ENCODE assay signal across 8 cellular contexts in genomic region chr20:371755-372542, GRCh38. TPM values are rescaled to one million over a fixed set of nuclear protein-coding genes. Genes with fewer than 3 reads are reported as not detected.
A peak's percentile ranks its signal among the peaks of the same experiment; 100 is the strongest.
DNase-seq lines count a peak whose midpoint lies in the region; ATAC-seq and TF ChIP-seq lines count a peak whose summit lies in the region.

No MANE protein-coding gene starts in this region.

- H3K27me3 ChIP-seq in SJCRH30 (no peaks in the 10 kb centered on the region), foreskin keratinocyte (no peaks in the 10 kb centered on the region), skeletal muscle satellite cell (ENCODE audit: control insufficient read depth, insufficient read depth, low read length) (no peaks in the 10 kb centered on the region)

- no peaks in the 10 kb centered on the region for H3K27me3 Mint-ChIP-seq in activated T-cell treated with anti-CD3 and anti-CD28 coated beads, Interleukin-2, amount 50 U/mL, for 24 hours
- H3K27me3 Mint-ChIP-seq in activated T-cell treated with anti-CD3 and anti-CD28 coated beads, Interleukin-2, amount 50 U/mL, for 4 hours (ENCODE audit: low read depth) = peaks cover 2% of the 10 kb centered on the region

- no peak for DNase-seq in activated T-cell treated with anti-CD3 and anti-CD28 coated beads, Interleukin-2, amount 50 U/mL, for 24 hours
- no peak for DNase-seq in activated T-cell treated with anti-CD3 and anti-CD28 coated beads, Interleukin-2, amount 50 U/mL, for 4 hours
- DNase-seq in SJCRH30 (peak; percentile 13 to 32), foreskin keratinocyte (peak in 1 of 2 donors; percentile 85), mucosa of gallbladder (ENCODE audit: low spot score) (no peak), NAMALWA (ENCODE audit: low spot score) (no peak)

- TF ChIP-seq CTCF in foreskin keratinocyte (conservative IDR thresholded peaks at IDR 0.05) = no peak

- peak overlapping the region; percentile 18 for H3K27ac Mint-ChIP-seq in activated T-cell treated with anti-CD3 and anti-CD28 coated beads, Interleukin-2, amount 50 U/mL, for 24 hours

- no peak for ATAC-seq in activated T-cell treated with anti-CD3 and anti-CD28 coated beads, Interleukin-2, amount 50 U/mL, for 4 hours
- ATAC-seq in foreskin keratinocyte = peak; percentile 32
- no peak for ATAC-seq in GM18861 (IDR thresholded peaks at IDR 0.05; ENCODE audit: unreplicated experiment)

- no peak overlapping the region for H3K4me3 ChIP-seq in SJCRH30
- no peak overlapping the region for H3K4me3 ChIP-seq in skeletal muscle satellite cell (ENCODE audit: low read length)

- no peaks in the 10 kb centered on the region for H3K4me1 ChIP-seq in SJCRH30
- peaks cover 16% of the 10 kb centered on the region for H3K4me1 ChIP-seq in foreskin keratinocyte
- H3K4me1 ChIP-seq in skeletal muscle satellite cell (ENCODE audit: control insufficient read depth, insufficient read depth, low read length) = peaks cover 20% of the 10 kb centered on the region

- H3K9me3 Mint-ChIP-seq in activated T-cell treated with anti-CD3 and anti-CD28 coated beads, Interleukin-2, amount 50 U/mL, for 24 hours = no peaks in the 10 kb centered on the region
- no peaks in the 10 kb centered on the region for H3K9me3 Mint-ChIP-seq in activated T-cell treated with anti-CD3 and anti-CD28 coated beads, Interleukin-2, amount 50 U/mL, for 4 hours

- no peak overlapping the region for H3K27ac ChIP-seq in SJCRH30
- H3K27ac ChIP-seq in foreskin keratinocyte = peak overlapping the region; percentile 96

- H3K36me3 ChIP-seq in SJCRH30 (no peaks in the 10 kb centered on the region), skeletal muscle satellite cell (ENCODE audit: insufficient read depth, low read length) (no peaks in the 10 kb centered on the region)

- no peak overlapping the region for H3K9ac ChIP-seq in skeletal muscle satellite cell (ENCODE audit: low read depth, low read length)

- H3K4me3 Mint-ChIP-seq in activated T-cell treated with anti-CD3 and anti-CD28 coated beads, Interleukin-2, amount 50 U/mL, for 24 hours = no peak overlapping the region
- H3K4me3 Mint-ChIP-seq in activated T-cell treated with anti-CD3 and anti-CD28 coated beads, Interleukin-2, amount 50 U/mL, for 4 hours = no peak overlapping the region

- peak overlapping the region; percentile 42 for H3K4me2 ChIP-seq in skeletal muscle satellite cell (ENCODE audit: low read length)

- H3K36me3 Mint-ChIP-seq in activated T-cell treated with anti-CD3 and anti-CD28 coated beads, Interleukin-2, amount 50 U/mL, for 24 hours (ENCODE audit: low read depth) = no peaks in the 10 kb centered on the region
- no peaks in the 10 kb centered on the region for H3K36me3 Mint-ChIP-seq in activated T-cell treated with anti-CD3 and anti-CD28 coated beads, Interleukin-2, amount 50 U/mL, for 4 hours (ENCODE audit: insufficient read depth)

- no peaks in the 10 kb centered on the region for H3K9me3 ChIP-seq in SJCRH30 (replicated peaks)
- no peaks in the 10 kb centered on the region for H3K9me3 ChIP-seq in skeletal muscle satellite cell (replicated peaks; ENCODE audit: low read length)

- peaks cover 24% of the 10 kb centered on the region for H3K4me1 Mint-ChIP-seq in activated T-cell treated with anti-CD3 and anti-CD28 coated beads, Interleukin-2, amount 50 U/mL, for 24 hours (ENCODE audit: low read depth)
- peaks cover 15% of the 10 kb centered on the region for H3K4me1 Mint-ChIP-seq in activated T-cell treated with anti-CD3 and anti-CD28 coated beads, Interleukin-2, amount 50 U/mL, for 4 hours (ENCODE audit: low read depth)

RNA-seq across cellular contexts. Expression of gene TRIB3, which starts 8.6 kb away (rescaled TPM):
- 10 to 100 TPM; 34.6 to 45.2 (median 37.0) TPM for total RNA-seq in activated T-cell treated with anti-CD3 and anti-CD28 coated beads, Interleukin-2, amount 50 U/mL, for 4 hours
- 11.3 and 12.4 TPM in 2 replicates for total RNA-seq in SJCRH30 (2014; rRNA removed; shearing (Covaris generic))
- 72.4 and 207 TPM in 2 replicates for total RNA-seq in foreskin keratinocyte
- polyA plus RNA-seq in foreskin keratinocyte = 74.9 and 203 TPM in 2 replicates
- 23.8 and 58.3 TPM in 2 replicates for total RNA-seq in skeletal muscle satellite cell (2012; rRNA removed)
- 13.6 TPM for total RNA-seq in mucosa of gallbladder

RNA-seq across cellular contexts. Expression of gene NRSN2, which starts 25.0 kb away (rescaled TPM):
- total RNA-seq in activated T-cell treated with anti-CD3 and anti-CD28 coated beads, Interleukin-2, amount 50 U/mL, for 4 hours = 1 to 10 TPM; 2.7 to 3.2 (median 2.8) TPM
- 13.2 and 14.9 TPM in 2 replicates for total RNA-seq in SJCRH30 (2014; rRNA removed; shearing (Covaris generic))
- total RNA-seq in foreskin keratinocyte (26.7 and 35.6 TPM in 2 replicates), mucosa of gallbladder (30.5 TPM)
- 39.3 and 53.5 TPM in 2 replicates for polyA plus RNA-seq in foreskin keratinocyte
- 18.0 and 28.8 TPM in 2 replicates for total RNA-seq in skeletal muscle satellite cell (2012; rRNA removed)

RNA-seq across cellular contexts. Expression of gene RBCK1, which starts 36.1 kb away (rescaled TPM):
- total RNA-seq in activated T-cell treated with anti-CD3 and anti-CD28 coated beads, Interleukin-2, amount 50 U/mL, for 4 hours = 100 to 1,000 TPM in 2 of 3 donors, 10 to 100 TPM in 1; 87.1 to 104 (median 103) TPM
- 26.1 and 28.5 TPM in 2 replicates for total RNA-seq in SJCRH30 (2014; rRNA removed; shearing (Covaris generic))
- total RNA-seq in foreskin keratinocyte (81.2 and 198 TPM in 2 replicates), mucosa of gallbladder (133 TPM)
- 115 and 292 TPM in 2 replicates for polyA plus RNA-seq in foreskin keratinocyte
- total RNA-seq in skeletal muscle satellite cell (2012; rRNA removed) = 58.5 and 61.3 TPM in 2 replicates

RNA-seq across cellular contexts. Expression of gene SOX12, which starts 46.6 kb away (rescaled TPM):
- total RNA-seq in activated T-cell treated with anti-CD3 and anti-CD28 coated beads, Interleukin-2, amount 50 U/mL, for 4 hours = 1 to 10 TPM; 3.9 to 8.5 (median 6.4) TPM
- 12.7 TPM in 2 replicates for total RNA-seq in SJCRH30 (2014; rRNA removed; shearing (Covaris generic))
- 4.7 and 5.1 TPM in 2 replicates for total RNA-seq in foreskin keratinocyte
- polyA plus RNA-seq in foreskin keratinocyte = 7.1 and 8.2 TPM in 2 replicates
- total RNA-seq in skeletal muscle satellite cell (2012; rRNA removed) = 3.3 and 4.2 TPM in 2 replicates
- total RNA-seq in mucosa of gallbladder = 17.5 TPM

Comparison
In these comparisons a context has a peak if more than half of its experiments do, and no peak if none do; other contexts are left out.
1. DNase-seq: peak in SJCRH30 (2 of 2); none in activated T-cell treated with anti-CD3 and anti-CD28 coated beads, Interleukin-2, amount 50 U/mL, for 24 hours (single experiment), activated T-cell treated with anti-CD3 and anti-CD28 coated beads, Interleukin-2, amount 50 U/mL, for 4 hours (single experiment), mucosa of gallbladder (single experiment) and NAMALWA (single experiment).